14 cellular contexts compared by ENCODE assay signal in genomic region chr4:146153964-146154536, GRCh38.
DNase-seq lines count a peak whose midpoint lies in the region; TF ChIP-seq lines count a peak whose summit lies in the region.
"Had no signal": no experiment of that assay in that cellular context is flagged by ENCODE, and none has a peak within 500 bp of the region (broad histone marks: within the 10 kb centered on the region; RNA-seq: fewer than 3 reads in every experiment).

No MANE protein-coding gene starts in this region.

- H3K4me3 ChIP-seq in HEK293 (ENCODE audit: low read depth, low read length) = no peak overlapping the region

- H3K27ac ChIP-seq in HEK293 (ENCODE audit: extremely low read depth, low read depth, low read length) = no peak overlapping the region

- 0 out of 2 replicates have a peak, but pooled peaks cover 2% of the 10 kb centered on the region for H3K4me1 ChIP-seq in HEK293 (ENCODE audit: control insufficient read depth, insufficient read depth, low read length)

- no peaks in the 10 kb centered on the region for H3K36me3 ChIP-seq in HEK293 (ENCODE audit: control insufficient read depth in 2 of 2, insufficient read depth in 1 of 2, low read length in 2 of 2)

- POLR2A ChIA-PET in HEK293 (lab: Yijun Ruan, JAX) = no interaction called here

- DNase-seq in NCI-H1417 (lab: John Stamatoyannopoulos, UW) (peak in 2 of 3 experiments; percentile 12 to 62), NCI-H1417 treated with DMSO at 0.1 percent for 48 hours (lab: John Stamatoyannopoulos, UW) (no peak), NCI-H69 (lab: John Stamatoyannopoulos, UW) (peak; percentile 34), retina (peak; percentile 8), inferior parietal cortex (ENCODE audit: extremely low spot score) (no peak), HuH-7 (ENCODE audit: low spot score) (no peak), NCI-H2227 (lab: John Stamatoyannopoulos, UW; ENCODE audit: unreplicated experiment) (no peak)
- DNase-seq: 8988T, NCI-H1105, NCI-H187 treated with DMSO at 0.1 percent for 48 hours, NCI-H510A, SW 1271, T-helper 2 cell had no signal

- CTCF ChIA-PET in HEK293 (lab: Yijun Ruan, JAX) = no interaction called here

- no peaks in the 10 kb centered on the region for H3K9me3 ChIP-seq in HEK293 (ENCODE audit: control insufficient read depth, insufficient read depth, low read depth, low read length)

- no peak for TF ChIP-seq CTCF in HEK293 (tag by site-specific recombination; IDR thresholded peaks at IDR 0.05)

TF ChIP-seq in HEK293, 187 proteins besides CTCF, POLR2A, EP300 and RAD21 (continues in another document):
- TF ChIP-seq ZNF654 (tag by site-specific recombination; IDR thresholded peaks at IDR 0.05; ENCODE audit: low read depth) (no peak), PRDM10 (tag by site-specific recombination; IDR thresholded peaks at IDR 0.05) (no peak), ZNF530 (tag by site-specific recombination; IDR thresholded peaks at IDR 0.05; ENCODE audit: low read depth) (no peak), ZBTB48 (tag by site-specific recombination; IDR thresholded peaks at IDR 0.05) (no peak), ZEB2 (tag by site-specific recombination; IDR thresholded peaks at IDR 0.05) (no peak), REST (tag by site-specific recombination; IDR thresholded peaks at IDR 0.05) (no peak), ZFP37 (tag by site-specific recombination; IDR thresholded peaks at IDR 0.05) (no peak), IKZF3 (tag by site-specific recombination; IDR thresholded peaks at IDR 0.05) (no peak), ZNF629 (tag by site-specific recombination; IDR thresholded peaks at IDR 0.05) (0 out of 2 replicates have a peak, but pooled peaks have one; percentile 44), ZNF76 (tag by site-specific recombination; IDR thresholded peaks at IDR 0.05; ENCODE audit: borderline replicate concordance, low read depth) (no peak), GLIS1 (tag by site-specific recombination; IDR thresholded peaks at IDR 0.05) (no peak), ZNF791 (tag by site-specific recombination; IDR thresholded peaks at IDR 0.05) (no peak), ZNF777 (tag by site-specific recombination; IDR thresholded peaks at IDR 0.05; ENCODE audit: borderline replicate concordance) (no peak), KLF1 (tag by site-specific recombination; IDR thresholded peaks at IDR 0.05) (no peak), ZNF580 (tag by site-specific recombination; IDR thresholded peaks at IDR 0.05) (no peak), ZNF148 (tag by site-specific recombination; IDR thresholded peaks at IDR 0.05; ENCODE audit: borderline replicate concordance) (no peak), PRDM6 (tag by site-specific recombination; IDR thresholded peaks at IDR 0.05) (peak; percentile 51), HOXD13 (CRISPR knock-in tag; IDR thresholded peaks at IDR 0.05; ENCODE audit: borderline replicate concordance) (no peak), ZNF23 (tag by site-specific recombination; IDR thresholded peaks at IDR 0.05; ENCODE audit: borderline replicate concordance) (no peak)

Comparison
In these comparisons a context has a peak if more than half of its experiments do, and no peak if none do; other contexts are left out.
1. DNase-seq: peak in NCI-H1417 (2 of 3), NCI-H69 (single experiment) and retina (single experiment); none in NCI-H1417 treated with DMSO at 0.1 percent for 48 hours (single experiment), inferior parietal cortex (single experiment), HuH-7 (single experiment) and NCI-H2227 (single experiment).